Comparison of ENCODE assay signal across 24 cellular contexts in genomic region chr4:113882668-113883067, GRCh38.
DNase-seq lines count a peak whose midpoint lies in the region; ATAC-seq and TF ChIP-seq lines count a peak whose summit lies in the region.
"Had no signal": no experiment of that assay in that cellular context is flagged by ENCODE, and none has a peak within 500 bp of the region (broad histone marks: within the 10 kb centered on the region; RNA-seq: fewer than 3 reads in every experiment).

No MANE protein-coding gene starts in this region.

- no peaks in the 10 kb centered on the region for H3K9me3 ChIP-seq in OCI-LY7 (ENCODE audit: low read length)
- H3K9me3 ChIP-seq: ascending aorta; BLaER1 treated with 17β-estradiol and CSF1 and Interleukin-3, amounts not matched to agents 10 nM and 100 nM; left lung; prostate gland; SJSA1; testis had no signal

- H3K4me2 ChIP-seq in OCI-LY7 (ENCODE audit: low read length): no peak overlapping the region
- H3K4me2 ChIP-seq: BLaER1 treated with 17β-estradiol and CSF1 and Interleukin-3, amounts not matched to agents 10 nM and 100 nM had no signal

- no peaks in the 10 kb centered on the region for H3K4me1 ChIP-seq in OCI-LY7 (ENCODE audit: insufficient read depth, low read length, poor library complexity, severe bottlenecking)
- H3K4me1 ChIP-seq: BLaER1 treated with 17β-estradiol and CSF1 and Interleukin-3, amounts not matched to agents 10 nM and 100 nM; left lung; prostate gland; testis had no signal

- no peak overlapping the region for H3K4me3 ChIP-seq in OCI-LY7 (ENCODE audit: low read depth, low read length, poor library complexity, severe bottlenecking)
- H3K4me3 ChIP-seq: ascending aorta; BLaER1 treated with 17β-estradiol and CSF1 and Interleukin-3, amounts not matched to agents 10 nM and 100 nM; left lung; prostate gland; SJSA1; testis had no signal

- no peak for TF ChIP-seq CTCF in OCI-LY7 (conservative IDR thresholded peaks at IDR 0.05; ENCODE audit: low read length)

- peak overlapping the region; percentile 15; the same call in 1 of the 2 replicates for H2AFZ ChIP-seq in OCI-LY7 (ENCODE audit: low read length)

- no TSS peak for BruUV-seq in OCI-LY7 (replicated peaks; lab: Mats Ljungman, UMichigan)

- ATAC-seq in GM18520 (IDR thresholded peaks at IDR 0.05; ENCODE audit: unreplicated experiment): no peak
- no peak for ATAC-seq in GM19324 (IDR thresholded peaks at IDR 0.05; ENCODE audit: low FRiP score, unreplicated experiment)
- ATAC-seq: left lung had no signal

- POLR2A ChIA-PET in OCI-LY7 (lab: Charles Lee): interaction anchor here (0.6 to 0.7 kb wide), 2 partner anchors 8 to 909 kb away, joined by 3 to 4 read pairs; no protein-coding TSS in a partner anchor

- H3K27ac ChIP-seq in OCI-LY7 (ENCODE audit: low read depth, low read length, poor library complexity, severe bottlenecking): no peak overlapping the region
- H3K27ac ChIP-seq: BLaER1 treated with 17β-estradiol and CSF1 and Interleukin-3, amounts not matched to agents 10 nM and 100 nM; HL-60; left lung; prostate gland; SJSA1; testis had no signal

- H4K20me1 ChIP-seq in OCI-LY7 (ENCODE audit: insufficient read depth, low read length): no peaks in the 10 kb centered on the region
- H4K20me1 ChIP-seq: BLaER1 treated with 17β-estradiol and CSF1 and Interleukin-3, amounts not matched to agents 10 nM and 100 nM had no signal

- no peaks in the 10 kb centered on the region for H3K9me2 ChIP-seq in OCI-LY7 (ENCODE audit: insufficient read depth, low read length)

- intact Hi-C loops in OCI-LY7 (cut with micrococcal nuclease; ENCODE audit: unreplicated experiment) (no loop called here), posterior vena cava (cut with DNase I) (loop anchor here in 1 of 2 donors (10.0 kb wide), 1 partner anchor 98 kb away; no protein-coding TSS in a partner anchor)

- CTCF ChIA-PET in OCI-LY7 (lab: Charles Lee; ENCODE audit: unreplicated experiment): no interaction called here

- DNase-seq in EH (ENCODE audit: low read depth) (peak; percentile 73), OCI-LY7 (ENCODE audit: low spot score) (no peak), dermis microvascular lymphatic vessel endothelial cell (ENCODE audit: low read depth in 2 of 2) (peak; percentile 76 to 93), kidney glomerular epithelial cell (lab: John Stamatoyannopoulos, UW) (peak; percentile 11), NCI-H2196 treated with DMSO at 0.1 percent for 48 hours (lab: John Stamatoyannopoulos, UW; ENCODE audit: unreplicated experiment) (no peak), posterior vena cava (ENCODE audit: low spot score) (no peak)
- DNase-seq: activated CD4-positive, alpha-beta memory T cell treated with anti-CD3 and anti-CD28 coated beads for 36 hours; activated CD4-positive, CD25-positive, alpha-beta regulatory T cell treated with anti-CD3 and anti-CD28 coated beads, Interleukin-2, amount 50 U/mL, for 72 hours; activated CD8-positive, alpha-beta memory T cell treated with anti-CD3 and anti-CD28 coated beads, Interleukin-2, amount 50 U/mL, for 48 hours; hippocampal formation; left lung; NCI-H1048; NCI-H1694; NCI-H510A; stimulated activated naive CD4-positive, alpha-beta T cell treated with Interleukin-2 at 50 U/mL for 16 hours; T-helper 1 cell; testis had no signal

- H3K36me3 ChIP-seq in OCI-LY7 (ENCODE audit: insufficient read depth, low read length): no peaks in the 10 kb centered on the region
- H3K36me3 ChIP-seq: ascending aorta; BLaER1 treated with 17β-estradiol and CSF1 and Interleukin-3, amounts not matched to agents 10 nM and 100 nM; left lung; prostate gland; SJSA1 had no signal

- H3K79me2 ChIP-seq in OCI-LY7 (ENCODE audit: insufficient read depth, low read depth, low read length): no peaks in the 10 kb centered on the region

Comparison
In these comparisons a context has a peak if more than half of its experiments do, and no peak if none do; other contexts are left out.
1. DNase-seq: peak in EH (single experiment), dermis microvascular lymphatic vessel endothelial cell (2 of 2) and kidney glomerular epithelial cell (single experiment); none in OCI-LY7 (single experiment), NCI-H2196 treated with DMSO at 0.1 percent for 48 hours (single experiment) and posterior vena cava (single experiment).